ENCODE assay signal across 1 cellular context in the genomic region with DNA sequence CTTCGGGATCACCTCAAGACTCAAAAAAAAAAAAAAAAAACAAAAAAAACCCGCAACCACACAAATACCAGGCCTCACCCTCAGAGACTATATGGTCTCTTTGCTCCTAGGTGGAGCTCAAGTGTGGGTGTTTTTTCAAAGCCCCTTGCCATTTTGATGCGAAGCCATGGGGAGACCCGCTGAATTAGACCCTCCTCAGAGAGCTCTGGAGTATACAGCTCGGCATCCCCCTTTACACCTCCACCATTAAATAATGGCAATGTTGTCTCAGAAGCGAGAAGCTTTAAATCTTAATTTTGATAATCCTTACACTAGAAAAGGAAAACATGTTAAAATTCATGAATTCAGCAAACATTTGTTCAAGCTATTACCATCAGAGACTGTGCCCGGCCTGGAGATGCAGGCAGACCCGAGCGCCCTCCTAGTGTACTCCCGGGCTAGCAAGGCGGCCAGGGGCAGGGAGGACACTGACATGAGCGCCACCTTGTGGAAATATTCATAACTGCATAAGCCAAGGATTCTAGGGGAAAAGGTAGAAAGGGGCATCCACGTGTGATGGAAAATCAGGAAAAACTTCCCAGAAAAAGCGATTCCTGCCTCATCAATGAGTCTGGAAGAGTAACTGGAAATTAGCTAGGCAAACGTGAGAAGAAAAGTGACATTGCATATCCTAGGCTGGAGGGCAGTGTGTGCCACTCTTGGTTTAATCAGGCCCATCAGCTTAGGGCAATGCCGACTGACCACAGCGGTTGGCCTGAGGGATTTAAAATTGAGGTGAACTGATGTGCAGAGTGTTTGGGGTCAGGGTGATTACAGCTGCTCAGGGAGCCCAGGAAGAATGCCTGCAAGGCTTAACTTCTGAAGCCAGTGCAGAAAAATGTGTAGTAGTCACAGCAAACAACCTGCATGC.
TF ChIP-seq lines count a peak whose summit lies in the region.

No MANE protein-coding gene starts in this region.

TF ChIP-seq in GM23338, 12 proteins besides CTCF, POLR2A, EP300 and RAD21 (continued from another document):
- TF ChIP-seq, protein P1, sequence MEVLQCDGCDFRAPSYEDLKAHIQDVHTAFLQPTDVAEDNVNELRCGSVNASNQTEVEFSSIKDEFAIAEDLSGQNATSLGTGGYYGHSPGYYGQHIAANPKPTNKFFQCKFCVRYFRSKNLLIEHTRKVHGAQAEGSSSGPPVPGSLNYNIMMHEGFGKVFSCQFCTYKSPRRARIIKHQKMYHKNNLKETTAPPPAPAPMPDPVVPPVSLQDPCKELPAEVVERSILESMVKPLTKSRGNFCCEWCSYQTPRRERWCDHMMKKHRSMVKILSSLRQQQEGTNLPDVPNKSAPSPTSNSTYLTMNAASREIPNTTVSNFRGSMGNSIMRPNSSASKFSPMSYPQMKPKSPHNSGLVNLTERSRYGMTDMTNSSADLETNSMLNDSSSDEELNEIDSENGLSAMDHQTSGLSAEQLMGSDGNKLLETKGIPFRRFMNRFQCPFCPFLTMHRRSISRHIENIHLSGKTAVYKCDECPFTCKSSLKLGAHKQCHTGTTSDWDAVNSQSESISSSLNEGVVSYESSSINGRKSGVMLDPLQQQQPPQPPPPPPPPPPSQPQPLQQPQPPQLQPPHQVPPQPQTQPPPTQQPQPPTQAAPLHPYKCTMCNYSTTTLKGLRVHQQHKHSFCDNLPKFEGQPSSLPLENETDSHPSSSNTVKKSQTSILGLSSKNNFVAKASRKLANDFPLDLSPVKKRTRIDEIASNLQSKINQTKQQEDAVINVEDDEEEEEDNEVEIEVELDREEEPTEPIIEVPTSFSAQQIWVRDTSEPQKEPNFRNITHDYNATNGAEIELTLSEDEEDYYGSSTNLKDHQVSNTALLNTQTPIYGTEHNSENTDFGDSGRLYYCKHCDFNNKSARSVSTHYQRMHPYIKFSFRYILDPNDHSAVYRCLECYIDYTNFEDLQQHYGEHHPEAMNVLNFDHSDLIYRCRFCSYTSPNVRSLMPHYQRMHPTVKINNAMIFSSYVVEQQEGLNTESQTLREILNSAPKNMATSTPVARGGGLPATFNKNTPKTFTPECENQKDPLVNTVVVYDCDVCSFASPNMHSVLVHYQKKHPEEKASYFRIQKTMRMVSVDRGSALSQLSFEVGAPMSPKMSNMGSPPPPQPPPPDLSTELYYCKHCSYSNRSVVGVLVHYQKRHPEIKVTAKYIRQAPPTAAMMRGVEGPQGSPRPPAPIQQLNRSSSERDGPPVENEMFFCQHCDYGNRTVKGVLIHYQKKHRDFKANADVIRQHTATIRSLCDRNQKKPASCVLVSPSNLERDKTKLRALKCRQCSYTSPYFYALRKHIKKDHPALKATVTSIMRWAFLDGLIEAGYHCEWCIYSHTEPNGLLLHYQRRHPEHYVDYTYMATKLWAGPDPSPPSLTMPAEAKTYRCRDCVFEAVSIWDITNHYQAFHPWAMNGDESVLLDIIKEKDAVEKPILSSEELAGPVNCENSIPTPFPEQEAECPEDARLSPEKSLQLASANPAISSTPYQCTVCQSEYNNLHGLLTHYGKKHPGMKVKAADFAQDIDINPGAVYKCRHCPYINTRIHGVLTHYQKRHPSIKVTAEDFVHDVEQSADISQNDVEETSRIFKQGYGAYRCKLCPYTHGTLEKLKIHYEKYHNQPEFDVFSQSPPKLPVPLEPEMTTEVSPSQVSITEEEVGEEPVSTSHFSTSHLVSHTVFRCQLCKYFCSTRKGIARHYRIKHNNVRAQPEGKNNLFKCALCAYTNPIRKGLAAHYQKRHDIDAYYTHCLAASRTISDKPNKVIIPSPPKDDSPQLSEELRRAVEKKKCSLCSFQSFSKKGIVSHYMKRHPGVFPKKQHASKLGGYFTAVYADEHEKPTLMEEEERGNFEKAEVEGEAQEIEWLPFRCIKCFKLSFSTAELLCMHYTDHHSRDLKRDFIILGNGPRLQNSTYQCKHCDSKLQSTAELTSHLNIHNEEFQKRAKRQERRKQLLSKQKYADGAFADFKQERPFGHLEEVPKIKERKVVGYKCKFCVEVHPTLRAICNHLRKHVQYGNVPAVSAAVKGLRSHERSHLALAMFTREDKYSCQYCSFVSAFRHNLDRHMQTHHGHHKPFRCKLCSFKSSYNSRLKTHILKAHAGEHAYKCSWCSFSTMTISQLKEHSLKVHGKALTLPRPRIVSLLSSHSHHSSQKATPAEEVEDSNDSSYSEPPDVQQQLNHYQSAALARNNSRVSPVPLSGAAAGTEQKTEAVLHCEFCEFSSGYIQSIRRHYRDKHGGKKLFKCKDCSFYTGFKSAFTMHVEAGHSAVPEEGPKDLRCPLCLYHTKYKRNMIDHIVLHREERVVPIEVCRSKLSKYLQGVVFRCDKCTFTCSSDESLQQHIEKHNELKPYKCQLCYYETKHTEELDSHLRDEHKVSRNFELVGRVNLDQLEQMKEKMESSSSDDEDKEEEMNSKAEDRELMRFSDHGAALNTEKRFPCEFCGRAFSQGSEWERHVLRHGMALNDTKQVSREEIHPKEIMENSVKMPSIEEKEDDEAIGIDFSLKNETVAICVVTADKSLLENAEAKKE (CRISPR knock-in tag; IDR thresholded peaks at IDR 0.05): no peak
- no peak for TF ChIP-seq ZNF331 (CRISPR knock-in tag; IDR thresholded peaks at IDR 0.05; ENCODE audit: low read depth)
- no peak for TF ChIP-seq NANOG (IDR thresholded peaks at IDR 0.05; ENCODE audit: borderline replicate concordance)
- TF ChIP-seq STAT1 (IDR thresholded peaks at IDR 0.05; ENCODE audit: unreplicated experiment): no peak
- no peak for TF ChIP-seq JUNB (IDR thresholded peaks at IDR 0.05; ENCODE audit: unreplicated experiment)
- no peak for TF ChIP-seq ETS1 (IDR thresholded peaks at IDR 0.05)
TF ChIP-seq in GM23338: peak in this region for 0.
